Comparison of ENCODE assay signal across 1 cellular context in the genomic region with DNA sequence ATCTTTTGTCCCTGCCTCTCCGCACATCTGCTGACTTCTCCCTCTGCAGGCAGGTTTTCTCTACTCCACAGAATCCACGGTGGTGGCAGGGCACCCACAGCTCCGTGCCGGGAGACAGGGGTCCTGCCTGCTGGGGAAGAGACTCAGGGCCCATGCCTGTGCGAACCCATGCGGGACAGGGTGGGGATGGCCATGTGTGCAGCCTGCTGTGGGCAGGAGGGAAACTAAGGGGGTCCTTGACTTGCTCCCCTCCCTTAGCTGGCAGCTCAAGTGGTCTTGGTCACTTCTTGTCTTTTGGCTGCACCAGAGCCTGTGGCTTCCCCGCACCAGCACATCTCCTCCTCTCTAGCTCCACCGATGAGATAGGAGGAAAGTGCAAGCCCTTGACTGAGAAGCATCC.
TF ChIP-seq lines count a peak whose summit lies in the region.

No MANE protein-coding gene starts in this region.

TF ChIP-seq in H1, 55 proteins besides CTCF, POLR2A, EP300 and RAD21:
- TF ChIP-seq KDM1A (IDR thresholded peaks at IDR 0.05; ENCODE audit: borderline replicate concordance, low read length) (no peak), SAP30 (IDR thresholded peaks at IDR 0.05; ENCODE audit: insufficient read depth, insufficient replicate concordance, low read length) (no peak)
